Comparison of ENCODE assay signal across 22 cellular contexts in the genomic region with DNA sequence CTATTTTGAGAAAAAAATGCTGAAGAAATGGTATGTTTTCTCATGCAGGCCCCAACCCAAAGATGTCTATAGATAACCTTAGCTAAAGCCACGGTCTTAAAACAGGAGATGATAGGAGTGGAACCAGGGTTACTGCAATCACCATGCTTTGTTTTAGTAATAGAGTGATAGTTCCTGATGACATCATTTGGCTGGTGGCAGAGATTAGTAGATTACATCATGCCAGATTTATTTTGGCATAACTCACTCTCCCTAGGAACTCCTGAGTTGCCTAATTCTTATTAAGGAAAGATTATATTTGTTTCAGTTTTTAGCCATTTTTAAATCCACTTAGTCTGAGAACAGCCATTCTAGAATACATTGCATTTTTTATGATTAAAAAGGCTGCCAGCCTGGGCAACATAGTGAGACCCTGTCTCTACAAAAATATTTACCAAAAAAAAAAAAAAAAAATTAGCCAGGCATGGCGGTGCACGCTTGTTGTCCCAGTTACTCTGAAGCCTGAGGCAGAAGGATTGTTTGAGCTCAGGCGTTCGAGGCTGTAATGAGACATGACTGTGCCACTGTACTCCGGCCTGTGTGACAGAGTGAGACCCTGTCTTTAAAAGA.
DNase-seq lines count a peak whose midpoint lies in the region; ATAC-seq and TF ChIP-seq lines count a peak whose summit lies in the region.
"Had no signal": no experiment of that assay in that cellular context is flagged by ENCODE, and none has a peak within 500 bp of the region (broad histone marks: within the 10 kb centered on the region; RNA-seq: fewer than 3 reads in every experiment).

No MANE protein-coding gene starts in this region.

- H3K4me3 ChIP-seq in choroid plexus epithelial cell (ENCODE audit: low read depth, low read length): no peak overlapping the region
- H3K4me3 ChIP-seq: lung, testis had no signal

- TF ChIP-seq CTCF in choroid plexus epithelial cell (conservative IDR thresholded peaks at IDR 0.05; ENCODE audit: low read depth, low read length): no peak

- ATAC-seq in HG02884 (IDR thresholded peaks at IDR 0.05; ENCODE audit: unreplicated experiment) (no peak), GM18498 (IDR thresholded peaks at IDR 0.05; ENCODE audit: unreplicated experiment) (no peak)

- DNase-seq in AG08395 (ENCODE audit: low spot score) (peak; percentile 38), NCI-H226 (peak; percentile 24), choroid plexus epithelial cell (ENCODE audit: low read depth) (peak; percentile 53), kidney glomerular epithelial cell (lab: John Stamatoyannopoulos, UW) (peak; percentile 18), NCI-H1694 (lab: John Stamatoyannopoulos, UW) (no peak)
- DNase-seq in stimulated activated CD4-positive, alpha-beta T cell treated with anti-CD3 and anti-CD28 coated beads, Interleukin-2, amount 100 ng/mL, for 24 hours: no peak
- DNase-seq: activated CD4-positive, alpha-beta T cell treated with anti-CD3 and anti-CD28 coated beads, Interleukin-2, amount 50 U/mL, for 4 hours; activated naive CD4-positive, alpha-beta T cell treated with Interleukin-2 at 50 U/mL for 16 hours; CD4-positive, alpha-beta memory T cell; cortex of kidney; DMS53; glutamatergic neuron; KG1; NCI-H2081 treated with DMSO at 0.1 percent for 48 hours; NCI-H526; occipital lobe; retina; SHP77; testis had no signal

Comparison
In these comparisons a context has a peak if more than half of its experiments do, and no peak if none do; other contexts are left out.
1. DNase-seq: peak in AG08395 (single experiment), NCI-H226 (single experiment), choroid plexus epithelial cell (single experiment) and kidney glomerular epithelial cell (single experiment); none in NCI-H1694 (single experiment) and stimulated activated CD4-positive, alpha-beta T cell treated with anti-CD3 and anti-CD28 coated beads, Interleukin-2, amount 100 ng/mL, for 24 hours (0 of 2).